10 cellular contexts compared by ENCODE assay signal in the genomic region with DNA sequence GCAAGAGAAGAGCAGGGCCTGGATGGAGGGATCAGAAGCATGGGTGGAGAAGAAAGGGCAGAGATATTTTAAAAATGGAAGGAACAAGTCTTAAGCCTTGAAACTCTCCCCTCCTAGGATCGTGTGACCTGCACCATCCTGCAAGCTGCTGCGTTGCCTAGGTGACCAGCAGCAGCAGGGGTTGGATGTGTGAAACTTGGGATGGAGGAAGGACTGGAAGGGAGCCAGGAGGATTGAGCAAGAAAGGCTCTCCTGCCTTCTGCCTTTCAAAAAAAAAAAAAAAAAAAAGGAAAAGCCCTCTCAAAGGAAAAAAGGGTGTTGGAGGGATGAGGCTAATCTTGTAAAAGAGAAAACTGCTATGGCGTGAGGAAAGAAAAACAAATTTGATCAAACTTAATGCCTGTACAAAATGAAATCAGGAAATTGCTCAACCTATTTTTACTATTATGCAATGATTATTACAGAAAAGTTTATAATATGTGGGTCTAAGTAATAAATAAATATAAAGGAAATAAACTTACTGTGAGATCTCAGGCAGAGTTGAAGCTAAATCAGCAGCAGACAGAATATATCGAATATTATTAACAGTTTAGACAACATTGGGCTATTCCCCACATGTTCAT.
DNase-seq lines count a peak whose midpoint lies in the region; TF ChIP-seq lines count a peak whose summit lies in the region.
"Had no signal": no experiment of that assay in that cellular context is flagged by ENCODE, and none has a peak within 500 bp of the region (broad histone marks: within the 10 kb centered on the region; RNA-seq: fewer than 3 reads in every experiment).

No MANE protein-coding gene starts in this region.

- H3K4ac ChIP-seq in mesenchymal stem cell (ENCODE audit: low read depth in 1 of 2, low read length in 2 of 2): no peak overlapping the region

- H2BK5ac ChIP-seq in mesenchymal stem cell (ENCODE audit: low read depth, low read length, poor library complexity, severe bottlenecking): no peak overlapping the region

- no peak overlapping the region for H2AK5ac ChIP-seq in mesenchymal stem cell (ENCODE audit: low read length, severe bottlenecking)

- H3K27me3 ChIP-seq in dorsolateral prefrontal cortex: no peaks in the 10 kb centered on the region
- no peaks in the 10 kb centered on the region for H3K27me3 ChIP-seq in mesenchymal stem cell (ENCODE audit: control insufficient read depth in 1 of 2, insufficient read depth in 1 of 2, low read length in 2 of 2)
- H3K27me3 ChIP-seq in smooth muscle cell (ENCODE audit: low read depth): no peaks in the 10 kb centered on the region
- H3K27me3 ChIP-seq: suprapubic skin had no signal

- H2AFZ ChIP-seq in mesenchymal stem cell (ENCODE audit: low read depth, low read length) (no peak overlapping the region), smooth muscle cell (ENCODE audit: low read depth) (no peak overlapping the region)

- H3K36me3 ChIP-seq in mesenchymal stem cell (ENCODE audit: control insufficient read depth in 1 of 2, insufficient read depth in 2 of 2, low read depth in 1 of 2, low read length in 2 of 2): peaks cover 0 to 3% of the 10 kb centered on the region in 2 experiments
- no peaks in the 10 kb centered on the region for H3K36me3 ChIP-seq in smooth muscle cell (ENCODE audit: low read depth)
- H3K36me3 ChIP-seq: suprapubic skin had no signal

- H2BK15ac ChIP-seq in mesenchymal stem cell (ENCODE audit: low read depth, poor library complexity, severe bottlenecking): no peak overlapping the region

- no peak overlapping the region for H3K9ac ChIP-seq in mesenchymal stem cell (ENCODE audit: low read length)
- no peak overlapping the region for H3K9ac ChIP-seq in smooth muscle cell (ENCODE audit: low read depth)

- no peak overlapping the region for H4K8ac ChIP-seq in mesenchymal stem cell (ENCODE audit: low read length)

- H3K79me1 ChIP-seq in mesenchymal stem cell (replicated peaks; ENCODE audit: low read length, poor library complexity, severe bottlenecking): no peaks in the 10 kb centered on the region

- no peak overlapping the region for H3K14ac ChIP-seq in mesenchymal stem cell (ENCODE audit: low read length in 2 of 2)

- no peak overlapping the region for H3K4me3 ChIP-seq in dorsolateral prefrontal cortex
- no peak overlapping the region for H3K4me3 ChIP-seq in mesenchymal stem cell (ENCODE audit: insufficient read depth in 1 of 2, low read depth in 1 of 2, low read length in 2 of 2)
- H3K4me3 ChIP-seq in smooth muscle cell: no peak overlapping the region
- H3K4me3 ChIP-seq: suprapubic skin had no signal

- H2BK120ac ChIP-seq in mesenchymal stem cell (ENCODE audit: low read depth, low read length): no peak overlapping the region

- H3F3A ChIP-seq in smooth muscle cell (ENCODE audit: low read depth): no peaks in the 10 kb centered on the region

- WGBS in mesenchymal stem cell: 95% methylated on average over 1 of the region's 4 CpGs
- 81% methylated on average over 4 of the region's 4 CpGs for WGBS in smooth muscle cell (ENCODE audit: low lambda C conversion rate)

- no peaks in the 10 kb centered on the region for H3K9me3 ChIP-seq in mesenchymal stem cell (ENCODE audit: control insufficient read depth, low read length)
- H3K9me3 ChIP-seq in smooth muscle cell (replicated peaks; ENCODE audit: low read depth): no peaks in the 10 kb centered on the region
- H3K9me3 ChIP-seq: suprapubic skin had no signal

- TF ChIP-seq CTCF in dorsolateral prefrontal cortex (IDR thresholded peaks at IDR 0.05 in 54 of 56, conservative IDR thresholded peaks at IDR 0.05 in 2 of 56; ENCODE audit: low read depth in 1 of 56, partially characterized antibody in 56 of 56) (no peak), smooth muscle cell (IDR thresholded peaks at IDR 0.05; ENCODE audit: borderline replicate concordance, insufficient read depth, poor library complexity, severe bottlenecking) (no peak)

- H3K4me2 ChIP-seq in mesenchymal stem cell (ENCODE audit: low read length, poor library complexity, severe bottlenecking): no peak overlapping the region
- no peak overlapping the region for H3K4me2 ChIP-seq in smooth muscle cell

- H3K23ac ChIP-seq in mesenchymal stem cell (ENCODE audit: low read length in 2 of 2): no peak overlapping the region

- H3K79me2 ChIP-seq in smooth muscle cell (ENCODE audit: low read depth): no peaks in the 10 kb centered on the region

- H3K4me1 ChIP-seq in mesenchymal stem cell (ENCODE audit: control insufficient read depth, insufficient read depth, low read depth, low read length) (no peaks in the 10 kb centered on the region), smooth muscle cell (ENCODE audit: low read depth) (no peaks in the 10 kb centered on the region)
- H3K4me1 ChIP-seq: suprapubic skin had no signal

- peak overlapping the region in 14 of 59 donors; percentile 4 to 58 (median 26) for H3K27ac ChIP-seq in dorsolateral prefrontal cortex
- H3K27ac ChIP-seq in mesenchymal stem cell (ENCODE audit: low read length, poor library complexity, severe bottlenecking): no peak overlapping the region
- H3K27ac ChIP-seq in smooth muscle cell (ENCODE audit: low read depth): no peak overlapping the region
- H3K27ac ChIP-seq: suprapubic skin had no signal

- intact Hi-C loops in dorsolateral prefrontal cortex (cut with DNase I): no loop called here

- H4K91ac ChIP-seq in mesenchymal stem cell (ENCODE audit: low read length): no peak overlapping the region

- H2BK12ac ChIP-seq in mesenchymal stem cell (ENCODE audit: low read length in 2 of 2): no peak overlapping the region

- H3K18ac ChIP-seq in mesenchymal stem cell (ENCODE audit: low read depth in 1 of 2, low read length in 2 of 2): peak overlapping the region in 1 of 2 experiments; percentile 77

- H4K20me1 ChIP-seq in smooth muscle cell (ENCODE audit: low read depth): no peaks in the 10 kb centered on the region

- peak; percentile 41 for DNase-seq in AG08396 (ENCODE audit: low spot score)
- peak; percentile 66 for DNase-seq in NCI-H1105 (lab: John Stamatoyannopoulos, UW)
- peak in 6 of 10 donors; percentile 34 to 68 (median 60) for DNase-seq in dorsolateral prefrontal cortex
- peak; percentile 66 for DNase-seq in mesenchymal stem cell
- DNase-seq in RKO (ENCODE audit: low spot score): no peak
- DNase-seq in smooth muscle cell (lab: John Stamatoyannopoulos, UW; ENCODE audit: unreplicated experiment): no peak
- no peak for DNase-seq in activated CD4-positive, alpha-beta T cell treated with anti-CD3 and anti-CD28 coated beads for 1 hour
- DNase-seq in AML-193 (lab: John Stamatoyannopoulos, UW): no peak
- DNase-seq: NCI-H526 treated with DMSO at 0.1 percent for 48 hours had no signal

Comparison
In these comparisons a context has a peak if more than half of its experiments do, and no peak if none do; other contexts are left out.
1. DNase-seq: peak in AG08396 (single experiment), NCI-H1105 (single experiment), dorsolateral prefrontal cortex (6 of 10) and mesenchymal stem cell (single experiment); none in RKO (single experiment), smooth muscle cell (single experiment), activated CD4-positive, alpha-beta T cell treated with anti-CD3 and anti-CD28 coated beads for 1 hour (single experiment) and AML-193 (0 of 2).